In genomic region chr4:53925050-53925605, GRCh38 we compare ENCODE assay signal across 3 cellular contexts.
TF ChIP-seq lines count a peak whose summit lies in the region.

No MANE protein-coding gene starts in this region.

TF ChIP-seq in GM23338, 12 proteins besides CTCF, POLR2A, EP300 and RAD21 (continues in another document):
- no peak for TF ChIP-seq CREB1 (CRISPR knock-in tag; IDR thresholded peaks at IDR 0.05; ENCODE audit: low read depth)
- no peak for TF ChIP-seq ZNF462 (CRISPR knock-in tag; IDR thresholded peaks at IDR 0.05)
- TF ChIP-seq STAT1 (IDR thresholded peaks at IDR 0.05; ENCODE audit: unreplicated experiment), result no peak
- no peak for TF ChIP-seq ETS1 (IDR thresholded peaks at IDR 0.05)
- TF ChIP-seq EZH2phosphoT487 (IDR thresholded peaks at IDR 0.05; ENCODE audit: unreplicated experiment), result no peak

TF ChIP-seq in IMR-90, 13 proteins besides CTCF, POLR2A, EP300 and RAD21:
- TF ChIP-seq NFE2L2 (IDR thresholded peaks at IDR 0.05; ENCODE audit: low read depth, low read length), result no peak
- no peak for TF ChIP-seq SMC3 (IDR thresholded peaks at IDR 0.05; ENCODE audit: low read depth, low read length)
- TF ChIP-seq MAFK (IDR thresholded peaks at IDR 0.05; ENCODE audit: low read depth, low read length), result no peak
- no peak for TF ChIP-seq ELK1 (IDR thresholded peaks at IDR 0.05; ENCODE audit: borderline replicate concordance, low read depth, low read length)
- no peak for TF ChIP-seq CHD1 (IDR thresholded peaks at IDR 0.05; ENCODE audit: low read depth, low read length)
- no peak for TF ChIP-seq CEBPB (IDR thresholded peaks at IDR 0.05; ENCODE audit: low read depth, low read length)
- no peak for TF ChIP-seq RFX5 (IDR thresholded peaks at IDR 0.05; ENCODE audit: low read depth, low read length)
- no peak for TF ChIP-seq FOS (IDR thresholded peaks at IDR 0.05; ENCODE audit: low read depth, low read length)

TF ChIP-seq in H1, 55 proteins besides CTCF, POLR2A, EP300 and RAD21:
- no peak for TF ChIP-seq HDAC2 (IDR thresholded peaks at IDR 0.05; ENCODE audit: borderline replicate concordance in 1 of 2, low read depth in 2 of 2, low read length in 2 of 2)
- TF ChIP-seq TEAD4 (IDR thresholded peaks at IDR 0.05; ENCODE audit: low read depth, low read length), result no peak
- no peak for TF ChIP-seq SP1 (IDR thresholded peaks at IDR 0.05; ENCODE audit: low read depth, low read length)
- TF ChIP-seq SP4 (IDR thresholded peaks at IDR 0.05; ENCODE audit: low read length), result no peak
- no peak for TF ChIP-seq KDM5A (IDR thresholded peaks at IDR 0.05; ENCODE audit: low read length)
- TF ChIP-seq FOSL1 (IDR thresholded peaks at IDR 0.05; ENCODE audit: insufficient read depth, low read depth, low read length), result no peak
- TF ChIP-seq TCF12 (IDR thresholded peaks at IDR 0.05; ENCODE audit: low read depth, low read length), result no peak
- no peak for TF ChIP-seq POU5F1 (IDR thresholded peaks at IDR 0.05; ENCODE audit: low read depth, low read length)
- no peak for TF ChIP-seq RBBP5 (IDR thresholded peaks at IDR 0.05; ENCODE audit: borderline replicate concordance, low read depth, low read length)
- no peak for TF ChIP-seq CBX5 (IDR thresholded peaks at IDR 0.05; ENCODE audit: low read depth, low read length)
- TF ChIP-seq KDM1A (IDR thresholded peaks at IDR 0.05; ENCODE audit: borderline replicate concordance, low read length), result no peak
